ENCODE assay signal across 1 cellular context in genomic region chr1:93614550-93615200, GRCh38.
TF ChIP-seq lines count a peak whose summit lies in the region.

No MANE protein-coding gene starts in this region.

TF ChIP-seq in HepG2, 621 proteins besides CTCF, POLR2A, EP300 and RAD21 (continued from another document):
- 0 out of 2 replicates have a peak, but pooled peaks have one; percentile 48 for TF ChIP-seq ZHX2 (IDR thresholded peaks at IDR 0.05; ENCODE audit: low read depth)
- no peak for TF ChIP-seq ZHX2 (CRISPR knock-in tag; IDR thresholded peaks at IDR 0.05; ENCODE audit: borderline replicate concordance)
- TF ChIP-seq ZNF263 (CRISPR knock-in tag; IDR thresholded peaks at IDR 0.05) = peak; percentile 48; the same call in 1 of the 2 replicates
- no peak for TF ChIP-seq SPEN (CRISPR knock-in tag; IDR thresholded peaks at IDR 0.05; ENCODE audit: low read depth)
- TF ChIP-seq FOXP1 (IDR thresholded peaks at IDR 0.05) = no peak
- peak; percentile 27; the same call in 1 of the 2 replicates for TF ChIP-seq FOXP1 (CRISPR knock-in tag; IDR thresholded peaks at IDR 0.05)
- TF ChIP-seq ZNF800 (CRISPR knock-in tag; IDR thresholded peaks at IDR 0.05) = no peak
- TF ChIP-seq ZNF891 (CRISPR knock-in tag; IDR thresholded peaks at IDR 0.05) = no peak
- TF ChIP-seq FOXA3 (CRISPR knock-in tag; IDR thresholded peaks at IDR 0.05) = peak; percentile 64
